ENCODE assay signal across 1 cellular context in genomic region chr1:3777078-3777547, GRCh38.
TF ChIP-seq lines count a peak whose summit lies in the region.

No MANE protein-coding gene starts in this region.

TF ChIP-seq in HepG2, 621 proteins besides CTCF, POLR2A, EP300 and RAD21 (continues in another document):
- TF ChIP-seq KIAA2018 (CRISPR knock-in tag; IDR thresholded peaks at IDR 0.05; ENCODE audit: borderline replicate concordance) (no peak), ZNF263 (CRISPR knock-in tag; IDR thresholded peaks at IDR 0.05) (no peak), ZNF576 (CRISPR knock-in tag; IDR thresholded peaks at IDR 0.05) (no peak), AGO2 (optimal IDR thresholded peaks at IDR 0.05; ENCODE audit: low read depth, low read length) (peak; percentile 55), RBM22 (optimal IDR thresholded peaks at IDR 0.05; ENCODE audit: low read length) (peak; percentile 50), FOXA1 (IDR thresholded peaks at IDR 0.05) (no peak), FOXA1 (CRISPR knock-in tag; IDR thresholded peaks at IDR 0.05) (no peak), HES4 (CRISPR knock-in tag; IDR thresholded peaks at IDR 0.05; ENCODE audit: borderline replicate concordance) (no peak), SMAD3 (CRISPR knock-in tag; IDR thresholded peaks at IDR 0.05) (no peak), FOXC1 (CRISPR knock-in tag; IDR thresholded peaks at IDR 0.05; ENCODE audit: borderline replicate concordance) (0 out of 2 replicates have a peak, but pooled peaks have one; percentile 25), CCDC6 (CRISPR knock-in tag; IDR thresholded peaks at IDR 0.05) (0 out of 2 replicates have a peak, but pooled peaks have one; percentile 37), ZNF574 (CRISPR knock-in tag; IDR thresholded peaks at IDR 0.05) (peak; percentile 29; the same call in 1 of the 2 replicates), HNRNPLL (IDR thresholded peaks at IDR 0.05; ENCODE audit: low read depth, low read length, poor library complexity, severe bottlenecking) (peak; percentile 14), REL (CRISPR knock-in tag; conservative IDR thresholded peaks at IDR 0.05) (0 out of 2 replicates have a peak, but pooled peaks have one; percentile 58), SPEN (CRISPR knock-in tag; IDR thresholded peaks at IDR 0.05; ENCODE audit: low read depth) (peak; percentile 23; the same call in 1 of the 2 replicates), ATF6 (CRISPR knock-in tag; conservative IDR thresholded peaks at IDR 0.05) (no peak), ZNF33A (CRISPR knock-in tag; IDR thresholded peaks at IDR 0.05; ENCODE audit: borderline replicate concordance) (no peak), ZNF639 (CRISPR knock-in tag; conservative IDR thresholded peaks at IDR 0.05) (no peak), ZNF326 (CRISPR knock-in tag; IDR thresholded peaks at IDR 0.05; ENCODE audit: borderline replicate concordance) (no peak), ZNF337 (CRISPR knock-in tag; IDR thresholded peaks at IDR 0.05; ENCODE audit: borderline replicate concordance, low read depth) (no peak), ZC3H4 (CRISPR knock-in tag; IDR thresholded peaks at IDR 0.05; ENCODE audit: borderline replicate concordance) (peak; percentile 46; the same call in 1 of the 2 replicates), KDM5B (CRISPR knock-in tag; IDR thresholded peaks at IDR 0.05; ENCODE audit: borderline replicate concordance) (0 out of 2 replicates have a peak, but pooled peaks have one; percentile 42), ZBTB40 (IDR thresholded peaks at IDR 0.05) (no peak), ZBTB40 (CRISPR knock-in tag; IDR thresholded peaks at IDR 0.05) (0 out of 2 replicates have a peak, but pooled peaks have one; percentile 24), ZNF510 (CRISPR knock-in tag; IDR thresholded peaks at IDR 0.05; ENCODE audit: low read depth) (no peak), PAF1 (CRISPR knock-in tag; IDR thresholded peaks at IDR 0.05) (0 out of 2 replicates have a peak, but pooled peaks have one; percentile 57), GATAD2A (CRISPR knock-in tag; IDR thresholded peaks at IDR 0.05) (no peak), MYNN (CRISPR knock-in tag; IDR thresholded peaks at IDR 0.05; ENCODE audit: low read depth) (no peak), HDAC1 (CRISPR knock-in tag; IDR thresholded peaks at IDR 0.05) (no peak), BRF2 (CRISPR knock-in tag; IDR thresholded peaks at IDR 0.05) (no peak), MAZ (IDR thresholded peaks at IDR 0.05; ENCODE audit: borderline replicate concordance, low read depth, low read length) (no peak), MAZ (CRISPR knock-in tag; IDR thresholded peaks at IDR 0.05; ENCODE audit: low read depth) (no peak)
